Comparison of ENCODE assay signal across 8 cellular contexts in genomic region chr1:222009105-222009730, GRCh38.
A peak's percentile ranks its signal among the peaks of the same experiment; 100 is the strongest.
DNase-seq lines count a peak whose midpoint lies in the region; ATAC-seq and TF ChIP-seq lines count a peak whose summit lies in the region.

No MANE protein-coding gene starts in this region.

- H3K27me3 ChIP-seq in esophagus squamous epithelium = no peaks in the 10 kb centered on the region

- no peak overlapping the region for H3K4me3 ChIP-seq in esophagus squamous epithelium

- H3K9me3 ChIP-seq in esophagus squamous epithelium = no peaks in the 10 kb centered on the region

- intact Hi-C loops in esophagus squamous epithelium (cut with DNase I) = no loop called here

- peaks cover 0 to 4% (median 2%) of the 10 kb centered on the region in 3 donors for H3K4me1 Mint-ChIP-seq in T-cell

- no peak overlapping the region for H3K27ac Mint-ChIP-seq in T-cell

- peak overlapping the region in 2 of 3 donors; percentile 17 to 42 for H3K4me3 Mint-ChIP-seq in T-cell

- no peak overlapping the region for H3K27ac ChIP-seq in esophagus squamous epithelium

- CTCF ChIA-PET in T-cell (lab: Charles Lee) = interaction anchor here (0.7 to 1.8 kb wide), 6 partner anchors 12 to 573 kb away, joined by 3 to 15 read pairs (median 4); no protein-coding TSS in a partner anchor

- WGBS in esophagus squamous epithelium, 2 donors = 16 to 23% methylated on average over 2 of the region's 2 CpGs

- peak in 4 of 6 experiments; percentile 16 to 56 (median 20) for TF ChIP-seq CTCF in esophagus squamous epithelium (IDR thresholded peaks at IDR 0.05)

- H3K27me3 Mint-ChIP-seq in T-cell = peaks cover 0 to 2% of the 10 kb centered on the region in 2 donors

- DNase-seq in activated T-cell treated with anti-CD3 and anti-CD28 coated beads for 4 hours = peak; percentile 15
- DNase-seq in activated T-cell treated with anti-CD3 and anti-CD28 coated beads, Interleukin-2, amount 50 U/mL, for 1 hour = no peak
- DNase-seq in T-cell = peak in 22 of 34 experiments; percentile 1 to 32 (median 9)
- DNase-seq in esophagus squamous epithelium (lab: John Stamatoyannopoulos, UW) = no peak
- DNase-seq in stimulated activated CD8-positive, alpha-beta memory T cell treated with anti-CD3 and anti-CD28 coated beads, Interleukin-4, amount 100 ng/mL, for 48 hours = peak; percentile 33
- DNase-seq in anterior cingulate cortex (lab: John Stamatoyannopoulos, UW) = no peak
- no peak for DNase-seq in OCI-M2 (lab: John Stamatoyannopoulos, UW; ENCODE audit: unreplicated experiment)

- H3K36me3 ChIP-seq in esophagus squamous epithelium = no peaks in the 10 kb centered on the region

- no peaks in the 10 kb centered on the region for H3K36me3 Mint-ChIP-seq in T-cell

- peaks cover 0 to 7% (median 0%) of the 10 kb centered on the region in 3 donors for H3K4me1 ChIP-seq in esophagus squamous epithelium

- ATAC-seq in HG03103 (IDR thresholded peaks at IDR 0.05; ENCODE audit: low read depth, unreplicated experiment) (peak; percentile 80), T-cell (replicated peaks in 1 of 4) (peak; percentile 36 to 62 (median 56))

- no peaks in the 10 kb centered on the region for H3K9me3 Mint-ChIP-seq in T-cell

- TF ChIP-seq POLR2A in esophagus squamous epithelium (IDR thresholded peaks at IDR 0.05) = no peak

- POLR2A ChIA-PET in T-cell (lab: Charles Lee) = interaction anchor here in 1 of 2 donors (0.6 kb wide), 1 partner anchor 45 kb away, joined by 7 read pairs; no protein-coding TSS in a partner anchor

Comparison
In these comparisons a context has a peak if more than half of its experiments do, and no peak if none do; other contexts are left out.
1. DNase-seq: peak in activated T-cell treated with anti-CD3 and anti-CD28 coated beads for 4 hours (single experiment), T-cell (22 of 34) and stimulated activated CD8-positive, alpha-beta memory T cell treated with anti-CD3 and anti-CD28 coated beads, Interleukin-4, amount 100 ng/mL, for 48 hours (single experiment); none in activated T-cell treated with anti-CD3 and anti-CD28 coated beads, Interleukin-2, amount 50 U/mL, for 1 hour (single experiment), esophagus squamous epithelium (single experiment), anterior cingulate cortex (0 of 58) and OCI-M2 (single experiment).